1 cellular context compared by ENCODE assay signal in genomic region chr2:26166541-26166940, GRCh38. TPM values are rescaled to one million over a fixed set of nuclear protein-coding genes. Genes with fewer than 3 reads are reported as not detected.
"Had no signal": no experiment of that assay in that cellular context is flagged by ENCODE, and none has a peak within 500 bp of the region (broad histone marks: within the 10 kb centered on the region; RNA-seq: fewer than 3 reads in every experiment).

No MANE protein-coding gene starts in this region.

RNA-seq across cellular contexts. Expression of gene GAREM2, which starts 6.3 kb away (rescaled TPM):
- total RNA-seq: OCI-LY7 had no signal
